In the genomic region with DNA sequence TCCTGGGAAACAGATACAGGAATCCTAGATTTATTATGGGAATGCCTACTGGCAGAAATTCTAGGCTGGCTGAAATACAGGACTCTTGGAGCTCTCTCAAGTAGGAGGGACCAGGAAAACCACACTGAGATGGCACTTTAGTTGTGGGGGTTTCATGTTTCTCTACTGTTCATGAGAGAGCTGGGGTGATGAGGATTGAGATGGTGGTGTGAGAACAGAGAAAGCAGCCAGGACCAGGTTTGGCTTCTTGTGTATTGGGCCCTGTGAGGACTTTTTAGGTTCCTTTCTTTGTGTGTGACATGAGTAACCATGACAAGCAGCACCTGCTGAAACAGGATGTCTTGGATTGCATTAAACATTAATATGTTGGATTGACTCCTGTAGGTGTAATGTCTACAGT, we compare ENCODE assay signal across 12 cellular contexts. TPM values are rescaled to one million over a fixed set of nuclear protein-coding genes. Genes with fewer than 3 reads are reported as not detected.
A peak's percentile ranks its signal among the peaks of the same experiment; 100 is the strongest.
DNase-seq lines count a peak whose midpoint lies in the region; ATAC-seq lines count a peak whose summit lies in the region.
"Had no signal": no experiment of that assay in that cellular context is flagged by ENCODE, and none has a peak within 500 bp of the region (broad histone marks: within the 10 kb centered on the region; RNA-seq: fewer than 3 reads in every experiment).

No MANE protein-coding gene starts in this region.

- H3K9me3 Mint-ChIP-seq in activated T-cell treated with anti-CD3 and anti-CD28 coated beads, Interleukin-2, amount 50 U/mL, for 4 hours = no peaks in the 10 kb centered on the region
- H3K9me3 Mint-ChIP-seq: mesothelial cell of epicardium had no signal

- H3K27me3 ChIP-seq in esophagus (ENCODE audit: control insufficient read depth in 1 of 2, insufficient read depth in 2 of 2, low read length in 2 of 2) (no peaks in the 10 kb centered on the region), skeletal muscle tissue (ENCODE audit: control insufficient read depth in 3 of 3, insufficient read depth in 3 of 3, low read length in 3 of 3) (no peaks in the 10 kb centered on the region)

- peak overlapping the region in 1 of 3 donors; percentile 55 for H3K9ac ChIP-seq in skeletal muscle tissue (ENCODE audit: low read depth in 1 of 3, low read length in 3 of 3)

- ATAC-seq in activated T-cell treated with anti-CD3 and anti-CD28 coated beads, Interleukin-2, amount 50 U/mL, for 4 hours = no peak
- no peak for ATAC-seq in GM19455 (IDR thresholded peaks at IDR 0.05; ENCODE audit: unreplicated experiment)
- ATAC-seq in HG03045 (IDR thresholded peaks at IDR 0.05; ENCODE audit: unreplicated experiment) = no peak

- H3K4me3 ChIP-seq in esophagus (ENCODE audit: low read depth in 1 of 2, low read length in 2 of 2) (no peak overlapping the region), skeletal muscle tissue (ENCODE audit: low read length in 3 of 3) (peak overlapping the region in 1 of 3 donors; percentile 40)

- H3K9me3 ChIP-seq in esophagus (ENCODE audit: control insufficient read depth in 2 of 2, insufficient read depth in 1 of 2, low read depth in 1 of 2, low read length in 1 of 2) = no peaks in the 10 kb centered on the region
- H3K9me3 ChIP-seq in skeletal muscle tissue (ENCODE audit: control insufficient read depth in 3 of 3, low read length in 3 of 3) = no peaks in the 10 kb centered on the region

- H3K4me3 Mint-ChIP-seq in activated T-cell treated with anti-CD3 and anti-CD28 coated beads, Interleukin-2, amount 50 U/mL, for 4 hours = no peak overlapping the region
- H3K4me3 Mint-ChIP-seq: mesothelial cell of epicardium had no signal

- no peaks in the 10 kb centered on the region for H3K36me3 ChIP-seq in esophagus (ENCODE audit: control insufficient read depth in 2 of 2, insufficient read depth in 2 of 2, low read length in 1 of 2)
- H3K36me3 ChIP-seq in skeletal muscle tissue (ENCODE audit: control insufficient read depth in 3 of 3, insufficient read depth in 3 of 3, low read length in 3 of 3) = no peaks in the 10 kb centered on the region

- H3K27ac ChIP-seq in esophagus (ENCODE audit: low read depth in 2 of 2, low read length in 1 of 2) = peak overlapping the region; percentile 62 to 75
- H3K27ac ChIP-seq in skeletal muscle tissue (ENCODE audit: low read depth, low read length) = peak overlapping the region; percentile 56

- H3K36me3 Mint-ChIP-seq in activated T-cell treated with anti-CD3 and anti-CD28 coated beads, Interleukin-2, amount 50 U/mL, for 4 hours (ENCODE audit: insufficient read depth) = peaks cover 6% of the 10 kb centered on the region
- H3K36me3 Mint-ChIP-seq: mesothelial cell of epicardium had no signal

- peaks cover 10% of the 10 kb centered on the region for H3K4me1 Mint-ChIP-seq in activated T-cell treated with anti-CD3 and anti-CD28 coated beads, Interleukin-2, amount 50 U/mL, for 4 hours (ENCODE audit: low read depth)

- H3K27me3 Mint-ChIP-seq in activated T-cell treated with anti-CD3 and anti-CD28 coated beads, Interleukin-2, amount 50 U/mL, for 4 hours (ENCODE audit: low read depth) = no peaks in the 10 kb centered on the region

- DNase-seq in DMS79 treated with DMSO at 0.1 percent for 48 hours (lab: John Stamatoyannopoulos, UW) (peak; percentile 28), DMS79 (lab: John Stamatoyannopoulos, UW) (no peak), OCI-M1 (lab: John Stamatoyannopoulos, UW) (peak; percentile 22)
- DNase-seq in activated T-cell treated with anti-CD3 and anti-CD28 coated beads, Interleukin-2, amount 50 U/mL, for 4 hours = no peak
- DNase-seq: activated T-cell treated with anti-CD3 and anti-CD28 coated beads, Interleukin-2, amount 50 U/mL, for 1 hour; NCI-H1092; SHP77 had no signal

- peaks cover 4 to 12% of the 10 kb centered on the region in 2 donors for H3K4me1 ChIP-seq in esophagus (ENCODE audit: control insufficient read depth in 2 of 2, insufficient read depth in 2 of 2, low read length in 1 of 2)
- H3K4me1 ChIP-seq in skeletal muscle tissue (ENCODE audit: control insufficient read depth in 3 of 3, insufficient read depth in 3 of 3, low read length in 3 of 3) = peaks cover 67 to 71% (median 69%) of the 10 kb centered on the region in 3 donors

RNA-seq across cellular contexts. Expression of a gene that starts 4.9 kb away (rescaled TPM):
- polyA plus RNA-seq in esophagus = 10 to 100 TPM; 15.9 to 17.8 TPM
- 18.8 TPM for total RNA-seq in skeletal muscle tissue
- 10 to 100 TPM; 85.0 to 92.7 (median 91.1) TPM for total RNA-seq in activated T-cell treated with anti-CD3 and anti-CD28 coated beads, Interleukin-2, amount 50 U/mL, for 4 hours

Comparison
In these comparisons a context has a peak if more than half of its experiments do, and no peak if none do; other contexts are left out.
1. DNase-seq: peak in DMS79 treated with DMSO at 0.1 percent for 48 hours (single experiment) and OCI-M1 (single experiment); none in DMS79 (single experiment) and activated T-cell treated with anti-CD3 and anti-CD28 coated beads, Interleukin-2, amount 50 U/mL, for 4 hours (single experiment).